8 cellular contexts compared by ENCODE assay signal in the genomic region with DNA sequence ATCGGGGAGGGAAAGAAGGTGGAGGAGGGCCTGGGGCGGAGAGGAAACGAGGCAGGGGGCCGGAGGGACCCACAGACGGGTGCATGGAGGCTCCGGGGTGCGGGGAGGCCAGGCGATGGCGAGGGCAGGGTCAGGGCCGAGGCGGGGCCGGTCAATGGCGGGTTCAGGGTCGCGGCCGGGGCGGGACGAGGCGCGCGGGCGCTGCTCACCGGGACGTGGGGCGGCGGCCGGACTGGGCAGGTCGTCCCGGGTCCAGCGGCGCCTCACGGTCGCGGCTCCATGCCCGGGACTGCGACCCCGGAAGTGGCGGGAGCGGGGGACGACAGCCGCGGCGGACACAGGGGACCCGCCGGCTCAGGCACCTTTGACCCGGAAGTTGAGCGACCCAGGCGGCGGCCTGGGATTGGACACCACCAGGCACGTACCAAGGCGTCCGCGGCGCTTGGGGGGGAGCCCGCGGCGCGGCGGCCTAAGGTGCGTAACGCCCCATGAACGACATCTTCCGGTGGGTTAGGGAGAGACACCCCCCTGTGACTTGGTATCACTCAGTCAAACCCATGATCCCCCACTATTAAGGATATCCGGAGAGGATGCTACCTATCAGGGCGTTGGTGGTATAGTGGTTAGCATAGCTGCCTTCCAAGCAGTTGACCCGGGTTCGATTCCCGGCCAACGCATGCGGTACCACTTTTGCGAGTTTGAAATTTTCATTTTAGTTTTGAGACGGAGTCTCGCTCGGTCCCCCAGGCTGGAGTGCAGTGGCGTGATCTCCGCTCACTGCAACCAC. TPM values are rescaled to one million over a fixed set of nuclear protein-coding genes. Genes with fewer than 3 reads are reported as not detected.
DNase-seq lines count a peak whose midpoint lies in the region; ATAC-seq and TF ChIP-seq lines count a peak whose summit lies in the region.

A gene (minus strand): TSS at position 378 of the 787 bp plus-strand sequence. CDS start 3,936 bp downstream, outside the sequence.

- peak; percentile 69 for TF ChIP-seq EP300 in Ishikawa (IDR thresholded peaks at IDR 0.05; ENCODE audit: borderline replicate concordance)

- peak within 1 kb of the TSS; percentile 76 for H3K27ac ChIP-seq in PC-3 (ENCODE audit: low read length)
- H3K27ac ChIP-seq in epithelial cell of prostate: peak within 1 kb of the TSS; percentile 96

- H3K36me3 ChIP-seq in PC-3 (ENCODE audit: low read depth, low read length): peaks cover 19% of the 10 kb centered on the region; the same call in 1 of the 2 replicates
- H3K36me3 ChIP-seq in mucosa of descending colon (ENCODE audit: low read depth): peaks cover 2% of the 10 kb centered on the region

- H3K9me3 ChIP-seq in PC-3 (ENCODE audit: low read length): no peaks in the 10 kb centered on the region
- no peaks in the 10 kb centered on the region for H3K9me3 ChIP-seq in mucosa of descending colon

- H3K4me1 ChIP-seq in PC-3 (ENCODE audit: insufficient read depth, low read length) (peaks cover 17% of the 10 kb centered on the region), mucosa of descending colon (ENCODE audit: low read depth) (peaks cover 13% of the 10 kb centered on the region)

- H3K27me3 ChIP-seq in PC-3 (ENCODE audit: low read length): no peaks in the 10 kb centered on the region

- H4K20me1 ChIP-seq in PC-3 (ENCODE audit: low read length): no peaks in the 10 kb centered on the region

- POLR2A ChIA-PET in PC-3 (lab: Charles Lee; ENCODE audit: unreplicated experiment): no interaction called here

- peak; percentile 88 for ATAC-seq in GM21576 (IDR thresholded peaks at IDR 0.05; ENCODE audit: unreplicated experiment)
- peak; percentile 87 for ATAC-seq in PC-3
- peak; percentile 95 for ATAC-seq in mucosa of descending colon

- peak within 1 kb of the TSS; percentile 99 for H3K4me3 ChIP-seq in PC-3 (ENCODE audit: low read length)
- peak within 1 kb of the TSS; percentile 98 for H3K4me3 ChIP-seq in mucosa of descending colon

- CTCF ChIA-PET in PC-3 (lab: Charles Lee): interaction anchor here (0.6 kb wide), 1 partner anchor 385 kb away, joined by 5 read pairs; no protein-coding TSS in a partner anchor

- peak within 1 kb of the TSS; percentile 98 for H3K4me2 ChIP-seq in PC-3 (ENCODE audit: low read length)

- intact Hi-C loops in PC-3 (cut with micrococcal nuclease) (loop anchor here (1.0 to 5.0 kb wide), 2 partner anchors 51 to 68 kb away; a partner anchor contains a TSS), mucosa of descending colon (cut with DNase I, micrococcal nuclease) (no loop called here)

- TF ChIP-seq RAD21 in Ishikawa (IDR thresholded peaks at IDR 0.05; ENCODE audit: low read depth): peak; percentile 34; the same call in 1 of the 2 replicates

- peak within 1 kb of the TSS; percentile 97 for H3K9ac ChIP-seq in PC-3 (ENCODE audit: low read length)

- no TSS peak for BruUV-seq in PC-3 (replicated peaks; lab: Mats Ljungman, UMichigan)

- H2AFZ ChIP-seq in PC-3 (ENCODE audit: low read length): peak within 1 kb of the TSS; percentile 91

- no peaks in the 10 kb centered on the region for H3K9me2 ChIP-seq in PC-3 (replicated peaks; ENCODE audit: low read length)

- DNase-seq in DMS153 (lab: John Stamatoyannopoulos, UW) (peak; percentile 98), PC-3 (peak; percentile 100), activated T-cell treated with anti-CD3 and anti-CD28 coated beads for 48 hours (ENCODE audit: low read depth) (peak; percentile 97), epithelial cell of prostate (ENCODE audit: low read depth, low spot score) (peak; percentile 90), mucosa of descending colon (peak; percentile 97 to 98 (median 98))
- peak; percentile 94 for DNase-seq in stimulated activated CD8-positive, alpha-beta memory T cell treated with anti-CD3 and anti-CD28 coated beads, Interleukin-4, amount 100 ng/mL, for 24 hours (ENCODE audit: low read depth)

- peaks cover 43% of the 10 kb centered on the region for H3K79me2 ChIP-seq in PC-3 (ENCODE audit: low read length)

- no peaks in the 10 kb centered on the region for H3F3A ChIP-seq in PC-3 (ENCODE audit: low read length, unreplicated experiment)

- TF ChIP-seq CTCF in PC-3 (conservative IDR thresholded peaks at IDR 0.05; ENCODE audit: low read depth, low read length): peak; percentile 35; the same call in 1 of the 2 replicates
- no peak for TF ChIP-seq CTCF in mucosa of descending colon (IDR thresholded peaks at IDR 0.05)

TF ChIP-seq in Ishikawa, 13 proteins besides CTCF, POLR2A, EP300 and RAD21:
- TF ChIP-seq ZBTB7A (IDR thresholded peaks at IDR 0.05; ENCODE audit: low read depth) (0 out of 2 replicates have a peak, but pooled peaks have one; percentile 29), FOXM1 (IDR thresholded peaks at IDR 0.05; ENCODE audit: borderline replicate concordance, low read depth) (no peak), CREB1 (IDR thresholded peaks at IDR 0.05; ENCODE audit: low read depth) (peak; percentile 68), NFIC (IDR thresholded peaks at IDR 0.05) (peak; percentile 33; the same call in 1 of the 2 replicates), CEBPB (IDR thresholded peaks at IDR 0.05) (peak; percentile 65; the same call in 1 of the 2 replicates), YY1 (IDR thresholded peaks at IDR 0.05; ENCODE audit: low read depth) (peak; percentile 63), TCF12 (IDR thresholded peaks at IDR 0.05; ENCODE audit: low read depth) (peak; percentile 44; the same call in 1 of the 2 replicates), TAF1 (IDR thresholded peaks at IDR 0.05; ENCODE audit: low read depth) (peak; percentile 51; the same call in 1 of the 2 replicates), EGR1 (IDR thresholded peaks at IDR 0.05) (peak; percentile 10; the same call in 1 of the 2 replicates), TEAD4 (IDR thresholded peaks at IDR 0.05) (peak; percentile 96)
- TF ChIP-seq, protein P1, sequence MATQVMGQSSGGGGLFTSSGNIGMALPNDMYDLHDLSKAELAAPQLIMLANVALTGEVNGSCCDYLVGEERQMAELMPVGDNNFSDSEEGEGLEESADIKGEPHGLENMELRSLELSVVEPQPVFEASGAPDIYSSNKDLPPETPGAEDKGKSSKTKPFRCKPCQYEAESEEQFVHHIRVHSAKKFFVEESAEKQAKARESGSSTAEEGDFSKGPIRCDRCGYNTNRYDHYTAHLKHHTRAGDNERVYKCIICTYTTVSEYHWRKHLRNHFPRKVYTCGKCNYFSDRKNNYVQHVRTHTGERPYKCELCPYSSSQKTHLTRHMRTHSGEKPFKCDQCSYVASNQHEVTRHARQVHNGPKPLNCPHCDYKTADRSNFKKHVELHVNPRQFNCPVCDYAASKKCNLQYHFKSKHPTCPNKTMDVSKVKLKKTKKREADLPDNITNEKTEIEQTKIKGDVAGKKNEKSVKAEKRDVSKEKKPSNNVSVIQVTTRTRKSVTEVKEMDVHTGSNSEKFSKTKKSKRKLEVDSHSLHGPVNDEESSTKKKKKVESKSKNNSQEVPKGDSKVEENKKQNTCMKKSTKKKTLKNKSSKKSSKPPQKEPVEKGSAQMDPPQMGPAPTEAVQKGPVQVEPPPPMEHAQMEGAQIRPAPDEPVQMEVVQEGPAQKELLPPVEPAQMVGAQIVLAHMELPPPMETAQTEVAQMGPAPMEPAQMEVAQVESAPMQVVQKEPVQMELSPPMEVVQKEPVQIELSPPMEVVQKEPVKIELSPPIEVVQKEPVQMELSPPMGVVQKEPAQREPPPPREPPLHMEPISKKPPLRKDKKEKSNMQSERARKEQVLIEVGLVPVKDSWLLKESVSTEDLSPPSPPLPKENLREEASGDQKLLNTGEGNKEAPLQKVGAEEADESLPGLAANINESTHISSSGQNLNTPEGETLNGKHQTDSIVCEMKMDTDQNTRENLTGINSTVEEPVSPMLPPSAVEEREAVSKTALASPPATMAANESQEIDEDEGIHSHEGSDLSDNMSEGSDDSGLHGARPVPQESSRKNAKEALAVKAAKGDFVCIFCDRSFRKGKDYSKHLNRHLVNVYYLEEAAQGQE (IDR thresholded peaks at IDR 0.05; ENCODE audit: low read depth): no peak
- TF ChIP-seq, protein P2, sequence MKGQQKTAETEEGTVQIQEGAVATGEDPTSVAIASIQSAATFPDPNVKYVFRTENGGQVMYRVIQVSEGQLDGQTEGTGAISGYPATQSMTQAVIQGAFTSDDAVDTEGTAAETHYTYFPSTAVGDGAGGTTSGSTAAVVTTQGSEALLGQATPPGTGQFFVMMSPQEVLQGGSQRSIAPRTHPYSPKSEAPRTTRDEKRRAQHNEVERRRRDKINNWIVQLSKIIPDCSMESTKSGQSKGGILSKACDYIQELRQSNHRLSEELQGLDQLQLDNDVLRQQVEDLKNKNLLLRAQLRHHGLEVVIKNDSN (IDR thresholded peaks at IDR 0.05): peak; percentile 53; the same call in 1 of the 2 replicates
- TF ChIP-seq, protein P3, sequence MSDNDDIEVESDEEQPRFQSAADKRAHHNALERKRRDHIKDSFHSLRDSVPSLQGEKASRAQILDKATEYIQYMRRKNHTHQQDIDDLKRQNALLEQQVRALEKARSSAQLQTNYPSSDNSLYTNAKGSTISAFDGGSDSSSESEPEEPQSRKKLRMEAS (IDR thresholded peaks at IDR 0.05): peak; percentile 73; the same call in 1 of the 2 replicates
TF ChIP-seq in Ishikawa: peak in this region for 11.

RNA-seq across cellular contexts. Expression of the gene that starts here (rescaled TPM):
- total RNA-seq in PC-3 (2014; rRNA removed) (129 and 215 TPM in 2 replicates), mucosa of descending colon (10 to 100 TPM; 67.8 to 89.3 (median 74.0) TPM)

Comparison
In these comparisons a context has a peak if more than half of its experiments do, and no peak if none do; other contexts are left out.
1. Peak in every context shown above with its lines: DNase-seq, ATAC-seq, H3K4me3 ChIP-seq and H3K27ac ChIP-seq.